Comparison of ENCODE assay signal across 18 cellular contexts in the genomic region with DNA sequence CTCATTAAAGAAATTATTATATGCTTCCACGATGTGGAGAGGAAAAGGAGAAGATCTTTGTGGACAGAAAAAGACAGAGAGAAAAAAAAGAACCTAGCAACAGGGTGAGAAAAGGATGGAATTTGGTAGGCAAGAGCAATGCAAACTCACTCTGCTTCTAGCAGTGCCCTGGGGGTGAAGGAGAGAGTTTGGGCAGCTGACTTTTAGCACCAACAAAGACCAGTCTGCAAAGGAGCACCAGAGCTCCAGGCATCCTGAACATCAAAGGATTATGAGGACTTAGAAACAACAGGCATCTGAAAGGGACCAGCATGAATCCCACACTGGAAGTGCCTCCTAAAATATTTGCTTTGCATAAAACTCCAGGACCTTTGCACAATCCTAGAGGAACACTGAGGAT. TPM values are rescaled to one million over a fixed set of nuclear protein-coding genes. Genes with fewer than 3 reads are reported as not detected.
DNase-seq lines count a peak whose midpoint lies in the region; ATAC-seq and TF ChIP-seq lines count a peak whose summit lies in the region.
"Had no signal": no experiment of that assay in that cellular context is flagged by ENCODE, and none has a peak within 500 bp of the region (broad histone marks: within the 10 kb centered on the region; RNA-seq: fewer than 3 reads in every experiment).

No MANE protein-coding gene starts in this region.

- no peak overlapping the region; the same call in 1 of the 2 replicates for H2AFZ ChIP-seq in GM23338
- H2AFZ ChIP-seq in neural progenitor cell (replicated peaks), result peak overlapping the region; percentile 78

- H3K4me2 ChIP-seq in GM23338 (0 out of 2 replicates have a peak overlapping the region, but pooled peaks have one; percentile 33), neural progenitor cell (peak overlapping the region; percentile 27)

- ATAC-seq in GM23338, result peak; percentile 70

- no peaks in the 10 kb centered on the region for H3F3A ChIP-seq in GM23338 (replicated peaks; ENCODE audit: low read depth)
- peaks cover 7% of the 10 kb centered on the region for H3F3A ChIP-seq in neural progenitor cell (ENCODE audit: low read depth)

- DNase-seq in GM23338 (ENCODE audit: low spot score) (peak; percentile 48), NT2/D1 (ENCODE audit: low read depth, low spot score) (peak; percentile 78), endodermal cell (no peak), neural progenitor cell (ENCODE audit: low spot score) (peak; percentile 21), pons (ENCODE audit: low spot score) (no peak), amniotic stem cell (lab: John Stamatoyannopoulos, UW) (no peak), RPMI8226 (no peak)
- no peak for DNase-seq in effector CD8-positive, alpha-beta T cell (lab: John Stamatoyannopoulos, UW)
- DNase-seq: ACHN; BE2C; C1 segment of cervical spinal cord; Caco-2; CD4-positive, CD25-positive, alpha-beta regulatory T cell; DMS79; GF-D8 had no signal

- H3K9me3 ChIP-seq in NT2/D1 (ENCODE audit: insufficient read depth, low read length) (peaks cover 13% of the 10 kb centered on the region), endodermal cell (ENCODE audit: control insufficient read depth, low read length) (no peaks in the 10 kb centered on the region), neural progenitor cell (ENCODE audit: low read depth) (no peaks in the 10 kb centered on the region)
- H3K9me3 ChIP-seq: HAP-1 had no signal

- H3K4me1 ChIP-seq in GM23338 (ENCODE audit: insufficient read depth) (no peaks in the 10 kb centered on the region; the same call in 1 of the 2 replicates), NT2/D1 (ENCODE audit: insufficient read depth, insufficient read length) (no peaks in the 10 kb centered on the region), endodermal cell (ENCODE audit: control insufficient read depth, insufficient read depth, low read length) (no peaks in the 10 kb centered on the region), neural progenitor cell (peaks cover 17% of the 10 kb centered on the region)
- H3K4me1 ChIP-seq: BE2C, Caco-2, HAP-1 had no signal

- H3K36me3 ChIP-seq in GM23338 (ENCODE audit: insufficient read depth) (no peaks in the 10 kb centered on the region), NT2/D1 (ENCODE audit: insufficient read depth, insufficient read length, low read length) (no peaks in the 10 kb centered on the region), endodermal cell (ENCODE audit: control insufficient read depth, insufficient read depth, low read length) (no peaks in the 10 kb centered on the region), neural progenitor cell (no peaks in the 10 kb centered on the region)
- H3K36me3 ChIP-seq: BE2C, HAP-1 had no signal

- H3K79me2 ChIP-seq in GM23338 (replicated peaks; ENCODE audit: insufficient read depth) (no peaks in the 10 kb centered on the region), neural progenitor cell (ENCODE audit: low read depth) (no peaks in the 10 kb centered on the region)

- H3K4me1 Mint-ChIP-seq in GM23338 (peaks cover 10% of the 10 kb centered on the region), endodermal cell (no peaks in the 10 kb centered on the region), neural progenitor cell (peaks cover 28% of the 10 kb centered on the region)
- H3K4me1 Mint-ChIP-seq: CD4-positive, CD25-positive, alpha-beta regulatory T cell had no signal

- H4K20me1 ChIP-seq in GM23338 (replicated peaks; ENCODE audit: insufficient read depth) (no peaks in the 10 kb centered on the region), neural progenitor cell (ENCODE audit: low read depth) (no peaks in the 10 kb centered on the region)

- no peaks in the 10 kb centered on the region for H3K36me3 Mint-ChIP-seq in GM23338 (ENCODE audit: low read depth)
- no peaks in the 10 kb centered on the region for H3K36me3 Mint-ChIP-seq in endodermal cell (ENCODE audit: low read depth)
- H3K36me3 Mint-ChIP-seq in neural progenitor cell, result no peaks in the 10 kb centered on the region
- H3K36me3 Mint-ChIP-seq: CD4-positive, CD25-positive, alpha-beta regulatory T cell had no signal

- WGBS in endodermal cell (ENCODE audit: insufficient coverage in 1 of 2, insufficient read length in 1 of 2), 2 experiments, result 57 to 69% methylated on average over 1 of the region's 1 CpG

- H3K4me3 Mint-ChIP-seq in GM23338, result no peak overlapping the region
- H3K4me3 Mint-ChIP-seq in endodermal cell, result no peak overlapping the region
- no peak overlapping the region for H3K4me3 Mint-ChIP-seq in neural progenitor cell
- H3K4me3 Mint-ChIP-seq: CD4-positive, CD25-positive, alpha-beta regulatory T cell had no signal

- TF ChIP-seq CTCF in GM23338 (conservative IDR thresholded peaks at IDR 0.05; ENCODE audit: low read depth in 2 of 2), result no peak
- TF ChIP-seq CTCF in endodermal cell (conservative IDR thresholded peaks at IDR 0.05), result no peak
- TF ChIP-seq CTCF in neural progenitor cell (IDR thresholded peaks at IDR 0.05), result no peak

- H3K27me3 Mint-ChIP-seq in GM23338 (ENCODE audit: insufficient read depth, low read depth, poor library complexity) (no peaks in the 10 kb centered on the region), endodermal cell (ENCODE audit: insufficient read depth) (peaks cover 7% of the 10 kb centered on the region), neural progenitor cell (ENCODE audit: insufficient read depth, low read depth) (no peaks in the 10 kb centered on the region)

- no peak overlapping the region for H3K27ac Mint-ChIP-seq in GM23338
- H3K27ac Mint-ChIP-seq in endodermal cell, result no peak overlapping the region
- peak overlapping the region; percentile 64 for H3K27ac Mint-ChIP-seq in neural progenitor cell
- H3K27ac Mint-ChIP-seq: CD4-positive, CD25-positive, alpha-beta regulatory T cell had no signal

- H3K9ac ChIP-seq in NT2/D1 (ENCODE audit: insufficient read length, low read depth) (no peak overlapping the region), endodermal cell (ENCODE audit: extremely low read depth, low read length, poor library complexity, severe bottlenecking) (no peak overlapping the region), neural progenitor cell (no peak overlapping the region)

- no peak overlapping the region for H3K4me3 ChIP-seq in GM23338
- H3K4me3 ChIP-seq in NT2/D1 (ENCODE audit: insufficient read length, low read depth), result no peak overlapping the region
- no peak overlapping the region for H3K4me3 ChIP-seq in endodermal cell (ENCODE audit: low read length)
- no peak overlapping the region for H3K4me3 ChIP-seq in neural progenitor cell
- H3K4me3 ChIP-seq: HAP-1 had no signal

- H3K9me3 Mint-ChIP-seq in GM23338 (no peaks in the 10 kb centered on the region), endodermal cell (no peaks in the 10 kb centered on the region), neural progenitor cell (peaks cover 5% of the 10 kb centered on the region)

- no peaks in the 10 kb centered on the region for H3K9me2 ChIP-seq in GM23338 (ENCODE audit: insufficient read depth)

- no peak overlapping the region for H3K27ac ChIP-seq in GM23338 (ENCODE audit: low read depth)
- H3K27ac ChIP-seq in endodermal cell (ENCODE audit: low read depth, low read length), result peak overlapping the region; percentile 98
- no peak overlapping the region for H3K27ac ChIP-seq in neural progenitor cell

- H3K27me3 ChIP-seq in GM23338 (ENCODE audit: insufficient read depth) (no peaks in the 10 kb centered on the region), NT2/D1 (ENCODE audit: insufficient read depth, insufficient read length) (no peaks in the 10 kb centered on the region), endodermal cell (ENCODE audit: control insufficient read depth, insufficient read depth, low read length, poor library complexity, severe bottlenecking) (no peaks in the 10 kb centered on the region), neural progenitor cell (peaks cover 2% of the 10 kb centered on the region)
- H3K27me3 ChIP-seq: BE2C had no signal

TF ChIP-seq in GM23338, 12 proteins besides CTCF, POLR2A, EP300 and RAD21 (continues in another document):
- TF ChIP-seq EZH2phosphoT487 (IDR thresholded peaks at IDR 0.05; ENCODE audit: unreplicated experiment) (no peak), STAT1 (IDR thresholded peaks at IDR 0.05; ENCODE audit: unreplicated experiment) (no peak), ZNF331 (CRISPR knock-in tag; IDR thresholded peaks at IDR 0.05; ENCODE audit: low read depth) (no peak), POLR2AphosphoS5 (IDR thresholded peaks at IDR 0.05; ENCODE audit: low read depth) (no peak), CREB1 (CRISPR knock-in tag; IDR thresholded peaks at IDR 0.05; ENCODE audit: low read depth) (no peak), EZH2 (IDR thresholded peaks at IDR 0.05; ENCODE audit: low read depth, unreplicated experiment) (no peak), ZNF114 (CRISPR knock-in tag; IDR thresholded peaks at IDR 0.05) (no peak), ETS1 (IDR thresholded peaks at IDR 0.05) (no peak)

RNA-seq across cellular contexts. Expression of gene RERG, which starts 32.8 kb away (rescaled TPM):
- total RNA-seq in GM23338 (2014; rRNA removed; shearing (Covaris generic)), result 1.5 and 3.5 TPM in 2 replicates
- 0.99 and 1.1 TPM in 2 replicates for polyA plus RNA-seq in GM23338 (2016; fragmentation: Nextera tagmentation; extraction: Ambion mirVana)
- total RNA-seq in endodermal cell (1 to 10 TPM in 1 of 2 donors, under 1 TPM in 1; 0.42 to 1.4 TPM), neural progenitor cell (ENCODE audit: low replicate concordance) (0.06 TPM in 1 of 2 replicates, not detected in the other)
- polyA plus RNA-seq in endodermal cell (2013, experiment 1 of 2), result 3.1 TPM
- 2.9 TPM for polyA plus RNA-seq in endodermal cell (2013, experiment 2 of 2)
- total RNA-seq: A172; Caco-2; CD4-positive, CD25-positive, alpha-beta regulatory T cell; HT-29 had no signal
- polyA plus RNA-seq: CD4-positive, CD25-positive, alpha-beta regulatory T cell had no signal

Comparison
In these comparisons a context has a peak if more than half of its experiments do, and no peak if none do; other contexts are left out.
1. DNase-seq: peak in GM23338 (single experiment), NT2/D1 (single experiment) and neural progenitor cell (single experiment); none in endodermal cell (single experiment), effector CD8-positive, alpha-beta T cell (single experiment), pons (single experiment), amniotic stem cell (single experiment) and RPMI8226 (single experiment).